Comparison of ENCODE assay signal across 1 cellular context in genomic region chr19:42229855-42230331, GRCh38.
TF ChIP-seq lines count a peak whose summit lies in the region.

No MANE protein-coding gene starts in this region.

TF ChIP-seq in K562, 482 proteins besides CTCF, POLR2A, EP300 and RAD21 (continued from another document and continues in another):
- TF ChIP-seq SRSF9 (IDR thresholded peaks at IDR 0.05; ENCODE audit: borderline replicate concordance, low read depth, low read length) (no peak), THRB (CRISPR knock-in tag; conservative IDR thresholded peaks at IDR 0.05) (peak; percentile 20; the same call in 1 of the 2 replicates), HDAC3 (IDR thresholded peaks at IDR 0.05; ENCODE audit: borderline replicate concordance, partially characterized antibody) (no peak), ZNF140 (CRISPR knock-in tag; IDR thresholded peaks at IDR 0.05) (no peak), MAFG (tag; conservative IDR thresholded peaks at IDR 0.05) (peak; percentile 74), ARID3A (IDR thresholded peaks at IDR 0.05; ENCODE audit: borderline replicate concordance, low read depth, low read length) (no peak), STAG1 (CRISPR knock-in tag; IDR thresholded peaks at IDR 0.05; ENCODE audit: borderline replicate concordance) (no peak), ZNF24 (IDR thresholded peaks at IDR 0.05) (no peak), HDGF (IDR thresholded peaks at IDR 0.05) (no peak), UBTF (IDR thresholded peaks at IDR 0.05; ENCODE audit: borderline replicate concordance in 1 of 2, low read depth in 2 of 2, low read length in 2 of 2) (no peak), NFE2L1 (tag; IDR thresholded peaks at IDR 0.05; ENCODE audit: borderline replicate concordance, low read depth) (no peak), ZBTB34 (CRISPR knock-in tag; IDR thresholded peaks at IDR 0.05) (no peak), ZNF586 (CRISPR knock-in tag; conservative IDR thresholded peaks at IDR 0.05) (no peak), HMG20A (CRISPR knock-in tag; conservative IDR thresholded peaks at IDR 0.05) (no peak), TARDBP (IDR thresholded peaks at IDR 0.05) (no peak), IRF1 (CRISPR knock-in tag; IDR thresholded peaks at IDR 0.05; ENCODE audit: borderline replicate concordance) (no peak), PKNOX1 (IDR thresholded peaks at IDR 0.05) (peak; percentile 97), IRF2 (CRISPR knock-in tag; IDR thresholded peaks at IDR 0.05) (no peak), KLF16 (IDR thresholded peaks at IDR 0.05) (no peak), EHMT2 (IDR thresholded peaks at IDR 0.05) (0 out of 2 replicates have a peak, but pooled peaks have one; percentile 31), CBX5 (IDR thresholded peaks at IDR 0.05; ENCODE audit: borderline replicate concordance, low read depth) (no peak), ZNF212 (CRISPR knock-in tag; IDR thresholded peaks at IDR 0.05) (no peak), NFIX (CRISPR knock-in tag; IDR thresholded peaks at IDR 0.05; ENCODE audit: low read depth) (no peak), SRSF3 (IDR thresholded peaks at IDR 0.05; ENCODE audit: insufficient read depth, low read length) (no peak), E2F5 (CRISPR knock-in tag; IDR thresholded peaks at IDR 0.05) (no peak), ELK3 (CRISPR knock-in tag; IDR thresholded peaks at IDR 0.05) (no peak), SREBF1 (IDR thresholded peaks at IDR 0.05; ENCODE audit: borderline replicate concordance, low read depth, low read length) (no peak), SMARCE1 (IDR thresholded peaks at IDR 0.05) (no peak), SAP30 (IDR thresholded peaks at IDR 0.05; ENCODE audit: borderline replicate concordance, insufficient read depth, low read depth, low read length, poor library complexity, severe bottlenecking) (no peak), NCOA6 (IDR thresholded peaks at IDR 0.05) (no peak), MCM5 (IDR thresholded peaks at IDR 0.05; ENCODE audit: low read depth) (no peak), ZBTB11 (CRISPR knock-in tag; IDR thresholded peaks at IDR 0.05) (no peak), POLR3A (IDR thresholded peaks at IDR 0.05; ENCODE audit: borderline replicate concordance, extremely low read depth, insufficient read depth, insufficient read length) (no peak), ZNF512 (tag; IDR thresholded peaks at IDR 0.05) (no peak), HNRNPH1 (optimal IDR thresholded peaks at IDR 0.05; ENCODE audit: low read depth, low read length) (no peak), ZBTB12 (CRISPR knock-in tag; IDR thresholded peaks at IDR 0.05) (no peak), ZNF507 (tag; conservative IDR thresholded peaks at IDR 0.05) (no peak), SIN3A (IDR thresholded peaks at IDR 0.05; ENCODE audit: borderline replicate concordance in 2 of 2, control insufficient read depth in 1 of 2, low read depth in 2 of 2, low read length in 2 of 2) (peak in 1 of 2 experiments; percentile 40; a peak in 1 of 4 replicates), KDM2B (CRISPR knock-in tag; IDR thresholded peaks at IDR 0.05) (no peak), BCOR (IDR thresholded peaks at IDR 0.05) (0 out of 2 replicates have a peak, but pooled peaks have one; percentile 8), HNRNPK (IDR thresholded peaks at IDR 0.05; ENCODE audit: low read depth, low read length, poor library complexity, severe bottlenecking) (no peak), THRA (IDR thresholded peaks at IDR 0.05) (no peak)
